ENCODE assay signal across 8 cellular contexts in genomic region chr6:89818977-89819335, GRCh38. TPM values are rescaled to one million over a fixed set of nuclear protein-coding genes. Genes with fewer than 3 reads are reported as not detected.
DNase-seq lines count a peak whose midpoint lies in the region; ATAC-seq, FAIRE-seq and TF ChIP-seq lines count a peak whose summit lies in the region.

No MANE protein-coding gene starts in this region.

- 0% methylated on average over 14 of the region's 14 CpGs for WGBS in esophagus muscularis mucosa

- TF ChIP-seq EP300 in esophagus muscularis mucosa (IDR thresholded peaks at IDR 0.05), result no peak

- intact Hi-C loops in esophagus muscularis mucosa (cut with DNase I), result no loop called here

- H3K4me1 Mint-ChIP-seq in T-helper 2 cell treated with Interferon-gamma antibody and Interleukin-4, amounts not matched to agents 5 μg/mL and 100 μg/mL, for 36 hours (ENCODE audit: low read depth), result peaks cover 21% of the 10 kb centered on the region
- H3K4me1 Mint-ChIP-seq in naive B cell, result peaks cover 27 to 49% (median 34%) of the 10 kb centered on the region in 3 donors

- DNase-seq in DMS79 treated with DMSO at 0.1 percent for 48 hours (lab: John Stamatoyannopoulos, UW) (peak; percentile 39), HT-29 (ENCODE audit: low spot score) (peak; percentile 61), esophagus muscularis mucosa (ENCODE audit: extremely low spot score) (no peak), naive B cell (no peak), GM12892 (ENCODE audit: insufficient read length) (no peak), DMS153 (lab: John Stamatoyannopoulos, UW) (no peak)
- no peak for DNase-seq in T-helper 2 cell treated with Interferon-gamma antibody and Interleukin-4, amounts not matched to agents 5 μg/mL and 100 μg/mL, for 36 hours (ENCODE audit: low spot score)

- no peak for FAIRE-seq in GM12892 (lab: Jason Lieb, UNC)

- peak; percentile 7 for ATAC-seq in GM21381 (IDR thresholded peaks at IDR 0.05; ENCODE audit: unreplicated experiment)
- ATAC-seq in naive B cell (ENCODE audit: low read depth in 2 of 2), result peak; percentile 35 to 47

- peak overlapping the region; percentile 98 for H3K27ac Mint-ChIP-seq in T-helper 2 cell treated with Interferon-gamma antibody and Interleukin-4, amounts not matched to agents 5 μg/mL and 100 μg/mL, for 36 hours
- peak overlapping the region; percentile 95 to 98 (median 96) for H3K27ac Mint-ChIP-seq in naive B cell

- no peaks in the 10 kb centered on the region for H3K27me3 Mint-ChIP-seq in T-helper 2 cell treated with Interferon-gamma antibody and Interleukin-4, amounts not matched to agents 5 μg/mL and 100 μg/mL, for 36 hours (ENCODE audit: low read depth)
- H3K27me3 Mint-ChIP-seq in naive B cell, result no peaks in the 10 kb centered on the region

- peak overlapping the region; percentile 89 to 93 (median 90) for H3K27ac ChIP-seq in esophagus muscularis mucosa (replicated peaks in 1 of 4)

- TF ChIP-seq POLR2A in esophagus muscularis mucosa (IDR thresholded peaks at IDR 0.05; ENCODE audit: low read depth) (no peak), GM12892 (IDR thresholded peaks at IDR 0.05; ENCODE audit: low read depth, low read length) (no peak)

- peak overlapping the region; percentile 75 to 98 (median 88) for H3K4me3 ChIP-seq in esophagus muscularis mucosa

- peaks cover 14 to 33% (median 26%) of the 10 kb centered on the region in 4 donors for H3K4me1 ChIP-seq in esophagus muscularis mucosa

- no peak for TF ChIP-seq CTCF in esophagus muscularis mucosa (IDR thresholded peaks at IDR 0.05)

- no peaks in the 10 kb centered on the region for H3K9me3 ChIP-seq in esophagus muscularis mucosa

- peaks cover 13% of the 10 kb centered on the region for H3K36me3 Mint-ChIP-seq in T-helper 2 cell treated with Interferon-gamma antibody and Interleukin-4, amounts not matched to agents 5 μg/mL and 100 μg/mL, for 36 hours (ENCODE audit: low read depth)
- H3K36me3 Mint-ChIP-seq in naive B cell, result peaks cover 5 to 8% of the 10 kb centered on the region in 2 donors

- no peaks in the 10 kb centered on the region for H3K36me3 ChIP-seq in esophagus muscularis mucosa

- no peaks in the 10 kb centered on the region for H3K9me3 Mint-ChIP-seq in T-helper 2 cell treated with Interferon-gamma antibody and Interleukin-4, amounts not matched to agents 5 μg/mL and 100 μg/mL, for 36 hours
- H3K9me3 Mint-ChIP-seq in naive B cell, result no peaks in the 10 kb centered on the region

- H3K4me3 Mint-ChIP-seq in T-helper 2 cell treated with Interferon-gamma antibody and Interleukin-4, amounts not matched to agents 5 μg/mL and 100 μg/mL, for 36 hours, result peak overlapping the region; percentile 94
- peak overlapping the region; percentile 92 to 100 (median 98) for H3K4me3 Mint-ChIP-seq in naive B cell

- no peaks in the 10 kb centered on the region for H3K27me3 ChIP-seq in esophagus muscularis mucosa

RNA-seq across cellular contexts. Expression of gene MDN1, which starts 0.6 kb away (rescaled TPM):
- total RNA-seq in HT-29 (2014; rRNA removed; shearing (Covaris generic)), result 26.3 and 30.1 TPM in 2 replicates
- total RNA-seq in esophagus muscularis mucosa, result 10 to 100 TPM; 18.1 to 26.0 (median 19.5) TPM
- 1 to 10 TPM; 4.0 to 9.6 (median 5.9) TPM for polyA plus RNA-seq in naive B cell (ENCODE audit: low read depth in 6 of 6)
- 19.5 TPM for polyA plus RNA-seq in GM12892 (2012; ENCODE audit: missing spikeins)

RNA-seq across cellular contexts. Expression of gene CASP8AP2, which starts 10.7 kb away (rescaled TPM):
- total RNA-seq in HT-29 (2014; rRNA removed; shearing (Covaris generic)), result 6.2 and 6.3 TPM in 2 replicates
- total RNA-seq in esophagus muscularis mucosa, result 10 to 100 TPM; 14.1 to 22.0 (median 17.9) TPM
- polyA plus RNA-seq in naive B cell (ENCODE audit: low read depth in 6 of 6), result 10 to 100 TPM; 19.9 to 45.5 (median 33.2) TPM
- polyA plus RNA-seq in GM12892 (2012; ENCODE audit: missing spikeins), result 12.6 TPM

Comparison
In these comparisons a context has a peak if more than half of its experiments do, and no peak if none do; other contexts are left out.
1. DNase-seq: peak in DMS79 treated with DMSO at 0.1 percent for 48 hours (single experiment) and HT-29 (single experiment); none in T-helper 2 cell treated with Interferon-gamma antibody and Interleukin-4, amounts not matched to agents 5 μg/mL and 100 μg/mL, for 36 hours (single experiment), esophagus muscularis mucosa (single experiment), naive B cell (single experiment), GM12892 (single experiment) and DMS153 (single experiment).